Comparison of ENCODE assay signal across 17 cellular contexts in the genomic region with DNA sequence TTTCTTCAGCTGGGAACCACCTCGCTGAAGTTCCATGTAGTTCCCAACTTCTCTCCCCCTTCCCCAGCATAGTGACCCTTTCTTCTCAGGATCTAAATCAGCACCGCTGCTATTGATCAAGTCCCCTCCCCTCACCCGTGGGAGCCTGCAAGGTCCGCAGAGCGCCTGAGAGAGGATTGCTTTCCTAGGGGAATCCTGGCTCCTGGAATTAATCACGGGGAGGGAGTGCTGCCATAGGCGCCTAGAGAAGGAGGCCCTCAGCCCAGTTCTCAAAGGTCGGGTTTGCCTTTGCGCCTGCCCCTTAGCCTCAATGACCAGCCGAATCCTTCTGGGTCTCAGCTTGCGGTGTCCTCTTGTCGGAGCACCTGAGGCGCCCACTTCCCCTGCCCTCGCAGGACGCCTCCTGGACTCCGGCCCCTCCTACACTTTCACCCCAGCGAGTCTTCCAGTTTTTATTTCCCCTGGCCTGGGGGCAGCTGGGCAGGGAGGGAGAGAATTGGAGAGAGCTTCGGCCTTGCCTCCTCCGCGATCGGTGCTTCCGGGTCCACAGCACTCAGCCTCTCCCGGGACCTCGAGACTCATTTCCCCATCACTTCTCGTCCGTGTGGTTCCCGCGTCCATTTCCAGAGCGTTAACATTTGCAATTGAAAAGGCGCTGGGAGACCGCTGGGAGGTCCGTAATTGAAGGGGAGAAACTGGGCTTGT. TPM values are rescaled to one million over a fixed set of nuclear protein-coding genes. Genes with fewer than 3 reads are reported as not detected.
DNase-seq lines count a peak whose midpoint lies in the region; ATAC-seq lines count a peak whose summit lies in the region.
"Had no signal": no experiment of that assay in that cellular context is flagged by ENCODE, and none has a peak within 500 bp of the region (broad histone marks: within the 10 kb centered on the region; RNA-seq: fewer than 3 reads in every experiment).

No MANE protein-coding gene starts in this region.

- H3K4me1 Mint-ChIP-seq in activated naive CD4-positive, alpha-beta T cell treated with anti-CD3 and anti-CD28 coated beads, Interleukin-2, amount 10 ng/mL, durations not matched to agents 7 days and 5 days = peaks cover 28% of the 10 kb centered on the region
- H3K4me1 Mint-ChIP-seq in IgD-negative memory B cell = peaks cover 0 to 5% (median 2%) of the 10 kb centered on the region in 3 donors

- no peaks in the 10 kb centered on the region for H3K9me3 ChIP-seq in iPS-15b (ENCODE audit: control insufficient read depth, insufficient read depth, low read length)
- H3K9me3 ChIP-seq: left lung, stomach had no signal

- H3K9me3 Mint-ChIP-seq in activated naive CD4-positive, alpha-beta T cell treated with anti-CD3 and anti-CD28 coated beads, Interleukin-2, amount 10 ng/mL, durations not matched to agents 7 days and 5 days = peaks cover 1% of the 10 kb centered on the region
- no peaks in the 10 kb centered on the region for H3K9me3 Mint-ChIP-seq in IgD-negative memory B cell
- H3K9me3 Mint-ChIP-seq: activated B cell treated with CpG ODN at 0.5 μM for 24 hours had no signal

- CTCF ChIA-PET in activated naive CD4-positive, alpha-beta T cell treated with anti-CD3 and anti-CD28 coated beads, Interleukin-2, amount 10 ng/mL, durations not matched to agents 7 days and 5 days (lab: Charles Lee) = interaction anchor here (1.2 to 1.6 kb wide), 2 partner anchors 12 to 53 kb away, joined by 3 to 6 read pairs; no protein-coding TSS in a partner anchor

- H3K9ac ChIP-seq in iPS-15b (ENCODE audit: low read depth, low read length) = no peak overlapping the region
- H3K9ac ChIP-seq: GM23248 had no signal

- peak overlapping the region; percentile 43 for H3K4me3 ChIP-seq in iPS-15b (ENCODE audit: low read depth, low read length)
- H3K4me3 ChIP-seq: cardiac muscle cell, GM23248, left lung, stomach had no signal

- peak overlapping the region; percentile 13 for H3K27ac ChIP-seq in temporal lobe (ENCODE audit: low read depth, low read length)
- H3K27ac ChIP-seq: cardiac muscle cell, GM23248, left lung, stomach had no signal

- DNase-seq in activated naive CD4-positive, alpha-beta T cell treated with anti-CD3 and anti-CD28 coated beads, Interleukin-2, amount 10 ng/mL, durations not matched to agents 7 days and 5 days = no peak
- no peak for DNase-seq in activated naive CD4-positive, alpha-beta T cell (lab: John Stamatoyannopoulos, UW)
- DNase-seq in superior temporal gyrus (ENCODE audit: extremely low spot score) (no peak), DMS 273 treated with DMSO at 0.1 percent for 48 hours (lab: John Stamatoyannopoulos, UW) (no peak)
- DNase-seq: activated B cell treated with CpG ODN at 0.5 μM for 24 hours; activated CD8-positive, alpha-beta memory T cell treated with anti-CD3 and anti-CD28 coated beads, Interleukin-2, amount 50 U/mL, for 4 hours; GM23248; NCI-H345; stomach had no signal

- peaks cover 79% of the 10 kb centered on the region for H3K27me3 ChIP-seq in iPS-15b (ENCODE audit: control insufficient read depth, insufficient read depth, low read length)

- peak overlapping the region; percentile 60 for H3K27ac Mint-ChIP-seq in activated naive CD4-positive, alpha-beta T cell treated with anti-CD3 and anti-CD28 coated beads, Interleukin-2, amount 10 ng/mL, durations not matched to agents 7 days and 5 days
- H3K27ac Mint-ChIP-seq in IgD-negative memory B cell = peak overlapping the region in 2 of 3 donors; percentile 31 to 32
- H3K27ac Mint-ChIP-seq: activated B cell treated with CpG ODN at 0.5 μM for 24 hours had no signal

- peaks cover 100% of the 10 kb centered on the region for H3K27me3 Mint-ChIP-seq in activated naive CD4-positive, alpha-beta T cell treated with anti-CD3 and anti-CD28 coated beads, Interleukin-2, amount 10 ng/mL, durations not matched to agents 7 days and 5 days
- H3K27me3 Mint-ChIP-seq in IgD-negative memory B cell = peaks cover 69% of the 10 kb centered on the region

- no peak overlapping the region for H3K4me3 Mint-ChIP-seq in activated naive CD4-positive, alpha-beta T cell treated with anti-CD3 and anti-CD28 coated beads, Interleukin-2, amount 10 ng/mL, durations not matched to agents 7 days and 5 days
- H3K4me3 Mint-ChIP-seq in IgD-negative memory B cell = no peak overlapping the region
- H3K4me3 Mint-ChIP-seq: activated B cell treated with CpG ODN at 0.5 μM for 24 hours had no signal

- peaks cover 15% of the 10 kb centered on the region for H3K4me1 ChIP-seq in iPS-15b (ENCODE audit: control insufficient read depth, insufficient read depth, low read length)

- no peaks in the 10 kb centered on the region for H3K36me3 ChIP-seq in iPS-15b (ENCODE audit: control insufficient read depth, insufficient read depth, low read length)
- H3K36me3 ChIP-seq: cardiac muscle cell, left lung, stomach had no signal

- no peak for ATAC-seq in HG02798 (IDR thresholded peaks at IDR 0.05; ENCODE audit: poor library complexity, unreplicated experiment)

- H3K36me3 Mint-ChIP-seq in activated naive CD4-positive, alpha-beta T cell treated with anti-CD3 and anti-CD28 coated beads, Interleukin-2, amount 10 ng/mL, durations not matched to agents 7 days and 5 days = peaks cover 7% of the 10 kb centered on the region
- H3K36me3 Mint-ChIP-seq in IgD-negative memory B cell = no peaks in the 10 kb centered on the region

RNA-seq across cellular contexts. Expression of a gene that starts 3.1 kb away (rescaled TPM):
- not detected for polyA plus RNA-seq in IgD-negative memory B cell
- 0.98 TPM for total RNA-seq in temporal lobe
- total RNA-seq: activated B cell treated with CpG ODN at 0.5 μM for 24 hours; cardiac muscle cell; fibroblast of villous mesenchyme; GM23248; left lung; T-helper 1 cell treated with Interleukin-12 subunit alpha and Interleukin-12 subunit beta and Interleukin-4 antibody, amounts not matched to agents 30 ng/mL and 1 ng/mL, for 36 hours had no signal
- polyA plus RNA-seq: cardiac muscle cell, GM23248 had no signal
